Comparison of ENCODE assay signal across 12 cellular contexts in the genomic region with DNA sequence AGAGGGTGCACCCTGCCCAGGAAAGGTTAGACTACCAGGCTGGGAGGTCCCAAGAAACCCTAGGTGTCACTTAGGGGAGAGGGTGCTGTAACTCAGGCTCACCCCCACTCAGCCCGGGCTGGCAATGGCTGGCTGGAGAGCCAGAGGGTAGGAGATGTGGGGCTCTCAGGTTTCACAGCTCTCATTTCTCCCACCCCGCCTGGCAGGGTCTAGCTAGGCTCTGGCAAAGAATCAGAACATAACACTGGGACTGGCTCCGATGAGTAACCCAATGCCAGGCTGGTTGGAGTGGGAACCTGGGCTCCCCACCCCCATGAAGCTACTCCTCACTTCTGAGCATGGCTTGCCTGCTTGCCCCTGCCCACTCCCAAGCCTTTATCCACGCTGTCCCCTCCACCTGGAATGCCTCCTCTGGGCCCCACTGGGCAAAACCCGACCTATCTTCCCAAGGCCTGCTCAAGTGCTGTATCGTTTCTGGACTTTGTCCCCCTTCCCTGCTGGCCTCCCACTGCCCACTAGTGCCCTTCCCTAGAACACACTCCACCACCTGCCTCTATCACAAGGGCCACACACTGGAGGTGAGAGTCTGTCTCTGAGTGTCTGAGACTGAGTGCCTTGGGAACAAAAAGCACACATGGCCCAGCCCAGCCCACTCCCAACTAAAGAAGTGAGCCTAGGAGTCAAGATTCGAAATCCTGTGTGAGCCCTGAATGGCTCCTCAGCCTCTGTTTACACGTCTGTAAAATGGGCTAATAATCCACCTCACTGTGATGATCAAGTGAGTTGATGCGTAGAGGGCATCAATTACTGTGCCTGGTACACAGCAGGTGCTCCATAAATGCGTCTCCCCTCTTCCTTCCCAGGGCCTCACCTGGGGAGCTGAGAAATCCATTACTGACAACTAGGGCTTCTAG. TPM values are rescaled to one million over a fixed set of nuclear protein-coding genes. Genes with fewer than 3 reads are reported as not detected.
DNase-seq lines count a peak whose midpoint lies in the region; ATAC-seq and TF ChIP-seq lines count a peak whose summit lies in the region.
"Had no signal": no experiment of that assay in that cellular context is flagged by ENCODE, and none has a peak within 500 bp of the region (broad histone marks: within the 10 kb centered on the region; RNA-seq: fewer than 3 reads in every experiment).

No MANE protein-coding gene starts in this region.

- peaks cover 24% of the 10 kb centered on the region for H3K4me1 Mint-ChIP-seq in CD8-positive, alpha-beta T cell (ENCODE audit: low read depth)
- H3K4me1 Mint-ChIP-seq in WTC11: peaks cover 32% of the 10 kb centered on the region
- H3K4me1 Mint-ChIP-seq in naive thymus-derived CD8-positive, alpha-beta T cell: peaks cover 16 to 47% (median 32%) of the 10 kb centered on the region in 4 donors

- no peak for TF ChIP-seq POLR2A in HCT116 (IDR thresholded peaks at IDR 0.05; ENCODE audit: borderline replicate concordance, extremely low read depth, insufficient read depth, insufficient read length)

- H3K27me3 ChIP-seq in CD8-positive, alpha-beta T cell (ENCODE audit: insufficient read depth, low read length): no peaks in the 10 kb centered on the region
- no peaks in the 10 kb centered on the region for H3K27me3 ChIP-seq in HCT116 (ENCODE audit: insufficient read depth, low read length)
- H3K27me3 ChIP-seq: SJCRH30 had no signal

- no peaks in the 10 kb centered on the region for H3K9me3 ChIP-seq in CD8-positive, alpha-beta T cell (ENCODE audit: low read length)
- H3K9me3 ChIP-seq in HCT116 (ENCODE audit: control insufficient read depth in 1 of 2, insufficient read depth in 1 of 2, low read depth in 1 of 2, low read length in 2 of 2): no peaks in the 10 kb centered on the region
- H3K9me3 ChIP-seq: HAP-1, SJCRH30 had no signal

- H3K9me2 ChIP-seq in HCT116 (ENCODE audit: insufficient read depth): no peaks in the 10 kb centered on the region

- H2AFZ ChIP-seq in HCT116 (ENCODE audit: low read depth, low read length, poor library complexity, severe bottlenecking): no peak overlapping the region

- CTCF ChIA-PET in CD8-positive, alpha-beta T cell (lab: Charles Lee): interaction anchor here (1.1 to 8.1 kb wide), 5 partner anchors 17 to 111 kb away, joined by 5 to 114 read pairs (median 16); no protein-coding TSS in a partner anchor
- CTCF ChIA-PET in HCT116 (lab: Charles Lee) (interaction anchor here (1.2 to 1.4 kb wide), 2 partner anchors 10 to 16 kb away, joined by 4 read pairs; no protein-coding TSS in a partner anchor), WTC11 (lab: Charles Lee) (interaction anchor here (0.6 to 2.5 kb wide), 6 partner anchors 16 to 166 kb away, joined by 4 to 26 read pairs (median 8); no protein-coding TSS in a partner anchor)

- no peak overlapping the region for H3K9ac ChIP-seq in HCT116 (ENCODE audit: low read length)

- no peak for DNase-seq in CD8-positive, alpha-beta T cell
- DNase-seq in HCT116 (ENCODE audit: low read depth, low spot score): no peak
- no peak for DNase-seq in WTC11 (ENCODE audit: low spot score)
- peak in 2 of 10 donors; percentile 13 to 33 for DNase-seq in naive thymus-derived CD8-positive, alpha-beta T cell
- no peak for DNase-seq in MV-4-11 (lab: John Stamatoyannopoulos, UW)
- DNase-seq: NCI-H1694 treated with DMSO at 0.1 percent for 48 hours had no signal

- BruUV-seq in HCT116 (replicated peaks; lab: Mats Ljungman, UMichigan): no TSS peak

- H3K4me3 ChIP-seq in CD8-positive, alpha-beta T cell (ENCODE audit: low read depth, low read length): no peak overlapping the region
- no peak overlapping the region for H3K4me3 ChIP-seq in HCT116 (replicated peaks in 1 of 2; ENCODE audit: low read depth in 1 of 2, low read length in 2 of 2)
- H3K4me3 ChIP-seq: HAP-1, lung, SJCRH30 had no signal

- no peak overlapping the region for H3K27ac ChIP-seq in CD8-positive, alpha-beta T cell (ENCODE audit: low read depth, low read length)
- peak overlapping the region; percentile 16; the same call in 1 of the 2 replicates for H3K27ac ChIP-seq in HCT116 (ENCODE audit: low read depth, low read length)
- H3K27ac ChIP-seq: SJCRH30 had no signal

- POLR2A ChIA-PET in CD8-positive, alpha-beta T cell (lab: Charles Lee): no interaction called here
- POLR2A ChIA-PET in HCT116 (lab: Charles Lee) (no interaction called here), WTC11 (lab: Charles Lee) (interaction anchor here (1.8 to 1.9 kb wide), 2 partner anchors 9 to 20 kb away, joined by 10 to 12 read pairs; a partner anchor contains a TSS)
- POLR2A ChIA-PET in naive thymus-derived CD8-positive, alpha-beta T cell (lab: Charles Lee): interaction anchor here (1.5 kb wide), 1 partner anchor 17 kb away, joined by 3 read pairs; no protein-coding TSS in a partner anchor

- H3K79me2 ChIP-seq in HCT116 (ENCODE audit: insufficient read depth, low read length): no peaks in the 10 kb centered on the region

- H3K4me1 ChIP-seq in CD8-positive, alpha-beta T cell (ENCODE audit: insufficient read depth, low read length): peaks cover 15% of the 10 kb centered on the region
- peaks cover 15 to 45% of the 10 kb centered on the region in 2 experiments; a peak in 3 of 4 replicates for H3K4me1 ChIP-seq in HCT116 (ENCODE audit: control insufficient read depth in 1 of 2, insufficient read depth in 2 of 2, low read length in 2 of 2)
- H3K4me1 ChIP-seq: SJCRH30 had no signal

- peak overlapping the region; percentile 83 for H3K27ac Mint-ChIP-seq in CD8-positive, alpha-beta T cell
- peak overlapping the region; percentile 43; the same call in 1 of the 2 replicates for H3K27ac Mint-ChIP-seq in WTC11
- H3K27ac Mint-ChIP-seq in naive thymus-derived CD8-positive, alpha-beta T cell: peak overlapping the region; percentile 81 to 96 (median 94)

- no peak for TF ChIP-seq CTCF in CD8-positive, alpha-beta T cell (IDR thresholded peaks at IDR 0.05)
- TF ChIP-seq CTCF in HCT116 (IDR thresholded peaks at IDR 0.05 in 2 of 3, conservative IDR thresholded peaks at IDR 0.05 in 1 of 3; ENCODE audit: borderline replicate concordance in 1 of 3, insufficient read depth in 1 of 3, low read depth in 2 of 3, low read length in 2 of 3): no peak
- TF ChIP-seq CTCF in WTC11 (IDR thresholded peaks at IDR 0.05): no peak

- TF ChIP-seq RAD21 in HCT116 (IDR thresholded peaks at IDR 0.05; ENCODE audit: low read depth): no peak

- no peaks in the 10 kb centered on the region for H3K36me3 ChIP-seq in CD8-positive, alpha-beta T cell (ENCODE audit: insufficient read depth, low read length)
- H3K36me3 ChIP-seq in HCT116 (ENCODE audit: control insufficient read depth in 1 of 2, insufficient read depth in 2 of 2, low read length in 2 of 2): no peaks in the 10 kb centered on the region
- H3K36me3 ChIP-seq: HAP-1, SJCRH30 had no signal

- intact Hi-C loops in CD8-positive, alpha-beta T cell (cut with DNase I, micrococcal nuclease): loop anchor here (5.0 kb wide), 4 partner anchors 38 to 308 kb away; a partner anchor contains a TSS
- intact Hi-C loops in HCT116 (cut with micrococcal nuclease): loop anchor here (5.0 kb wide), 1 partner anchor 68 kb away; no protein-coding TSS in a partner anchor

- H4K20me1 ChIP-seq in HCT116 (ENCODE audit: insufficient read depth): no peaks in the 10 kb centered on the region

- RAD21 ChIA-PET in HCT116 (lab: Charles Lee; ENCODE audit: low non-redundant PET in 1 of 2, low total read pairs in 2 of 2, uncharacterized antibody in 2 of 2, unreplicated experiment in 2 of 2): no interaction called here

- no peaks in the 10 kb centered on the region for H3K36me3 Mint-ChIP-seq in CD8-positive, alpha-beta T cell
- H3K36me3 Mint-ChIP-seq in WTC11: no peaks in the 10 kb centered on the region
- no peaks in the 10 kb centered on the region for H3K36me3 Mint-ChIP-seq in naive thymus-derived CD8-positive, alpha-beta T cell

- H3K9me3 Mint-ChIP-seq in CD8-positive, alpha-beta T cell: no peaks in the 10 kb centered on the region
- no peaks in the 10 kb centered on the region for H3K9me3 Mint-ChIP-seq in WTC11
- H3K9me3 Mint-ChIP-seq in naive thymus-derived CD8-positive, alpha-beta T cell: no peaks in the 10 kb centered on the region

- H3K4me3 Mint-ChIP-seq in CD8-positive, alpha-beta T cell: no peak overlapping the region
- 0 out of 2 replicates have a peak overlapping the region, but pooled peaks have one; percentile 81 for H3K4me3 Mint-ChIP-seq in WTC11
- peak overlapping the region in 6 of 10 donors; percentile 70 to 89 (median 82) for H3K4me3 Mint-ChIP-seq in naive thymus-derived CD8-positive, alpha-beta T cell

- peak overlapping the region; percentile 93 for H3K4me2 ChIP-seq in HCT116 (ENCODE audit: low read length)

- peak; percentile 14 for ATAC-seq in CD8-positive, alpha-beta T cell
- ATAC-seq in HCT116 (no peak), WTC11 (0 out of 2 replicates have a peak, but pooled peaks have one; percentile 6), HG02973 (IDR thresholded peaks at IDR 0.05; ENCODE audit: unreplicated experiment) (no peak), HG02981 (IDR thresholded peaks at IDR 0.05; ENCODE audit: unreplicated experiment) (no peak), GM21515 (IDR thresholded peaks at IDR 0.05; ENCODE audit: unreplicated experiment) (no peak)
- peak; percentile 13 to 31 for ATAC-seq in naive thymus-derived CD8-positive, alpha-beta T cell

- H3K27me3 Mint-ChIP-seq in CD8-positive, alpha-beta T cell (ENCODE audit: low read depth): no peaks in the 10 kb centered on the region
- no peaks in the 10 kb centered on the region for H3K27me3 Mint-ChIP-seq in WTC11 (ENCODE audit: low read depth)
- H3K27me3 Mint-ChIP-seq in naive thymus-derived CD8-positive, alpha-beta T cell: no peaks in the 10 kb centered on the region

RNA-seq across cellular contexts. Expression of a gene that starts 1.9 kb away (rescaled TPM):
- 1 to 10 TPM; 1.2 to 1.9 TPM for total RNA-seq in CD8-positive, alpha-beta T cell
- total RNA-seq in HCT116 (2021; ENCODE audit: unreplicated experiment) (17.3 TPM), WTC11 (2021) (45.2 to 56.4 TPM (median 56.2 TPM) in 3 replicates)
- polyA plus RNA-seq in HCT116 (2012): 24.6 and 27.5 TPM in 2 replicates
- total RNA-seq in naive thymus-derived CD8-positive, alpha-beta T cell: 1 to 10 TPM; 1.2 to 1.6 TPM
- 1 to 10 TPM; 1.4 to 3.4 (median 2.5) TPM for polyA plus RNA-seq in naive thymus-derived CD8-positive, alpha-beta T cell

RNA-seq across cellular contexts. Expression of a gene that starts 19.8 kb away (rescaled TPM):
- 10 to 100 TPM; 54.4 to 61.0 TPM for total RNA-seq in CD8-positive, alpha-beta T cell
- total RNA-seq in HCT116 (2021; ENCODE audit: unreplicated experiment) (115 TPM), WTC11 (2021) (37.8 to 56.6 TPM (median 38.5 TPM) in 3 replicates)
- 47.2 and 67.9 TPM in 2 replicates for polyA plus RNA-seq in HCT116 (2012)
- 10 to 100 TPM; 52.0 to 52.2 TPM for total RNA-seq in naive thymus-derived CD8-positive, alpha-beta T cell
- polyA plus RNA-seq in naive thymus-derived CD8-positive, alpha-beta T cell: 10 to 100 TPM; 40.1 to 46.3 (median 42.3) TPM

RNA-seq across cellular contexts. Expression of a gene that starts 37.0 kb away (rescaled TPM):
- total RNA-seq in CD8-positive, alpha-beta T cell: not detected
- not detected for total RNA-seq in HCT116 (2021; ENCODE audit: unreplicated experiment)
- 0.04 and 0.12 TPM in 2 replicates for polyA plus RNA-seq in HCT116 (2012)
- total RNA-seq in WTC11 (2021): not detected in 3 replicates
- total RNA-seq in naive thymus-derived CD8-positive, alpha-beta T cell: not detected
- polyA plus RNA-seq in naive thymus-derived CD8-positive, alpha-beta T cell: under 1 TPM in 1 of 3 donors, not detected in 2; 0.19 TPM

RNA-seq across cellular contexts. Expression of a gene that starts 51.8 kb away (rescaled TPM):
- 100 to 1,000 TPM in 1 of 2 experiments, 10 to 100 TPM in 1; 88.7 to 101 TPM for total RNA-seq in CD8-positive, alpha-beta T cell
- total RNA-seq in HCT116 (2021; ENCODE audit: unreplicated experiment) (16.6 TPM), WTC11 (2021) (15.2 to 18.3 TPM (median 16.8 TPM) in 3 replicates)
- polyA plus RNA-seq in HCT116 (2012): 6.6 and 7.5 TPM in 2 replicates
- 10 to 100 TPM; 78.3 to 82.1 TPM for total RNA-seq in naive thymus-derived CD8-positive, alpha-beta T cell
- 10 to 100 TPM in 1 of 3 donors, 1 to 10 TPM in 2; 8.1 to 14.0 (median 8.5) TPM for polyA plus RNA-seq in naive thymus-derived CD8-positive, alpha-beta T cell

Comparison
In these comparisons a context has a peak if more than half of its experiments do, and no peak if none do; other contexts are left out.
1. ATAC-seq: peak in CD8-positive, alpha-beta T cell (single experiment), WTC11 (single experiment) and naive thymus-derived CD8-positive, alpha-beta T cell (2 of 2); none in HCT116 (single experiment), HG02973 (single experiment), HG02981 (single experiment) and GM21515 (single experiment).
2. H3K27ac Mint-ChIP-seq: peak in every context shown above with its lines; median percentile 94 in naive thymus-derived CD8-positive, alpha-beta T cell; 83 in CD8-positive, alpha-beta T cell; 43 in WTC11.
3. POLR2A ChIA-PET loops: an anchor here in WTC11 (1.8 to 1.9 kb wide) and naive thymus-derived CD8-positive, alpha-beta T cell (1.5 kb wide); none called in CD8-positive, alpha-beta T cell and HCT116.